ENCODE assay signal across 36 cellular contexts in genomic region chr11:33751878-33752277, GRCh38. TPM values are rescaled to one million over a fixed set of nuclear protein-coding genes. Genes with fewer than 3 reads are reported as not detected.
"Had no signal": no experiment of that assay in that cellular context is flagged by ENCODE, and none has a peak within 500 bp of the region (broad histone marks: within the 10 kb centered on the region; RNA-seq: fewer than 3 reads in every experiment).

No MANE protein-coding gene starts in this region.

- H3K9me3 ChIP-seq: MG63, SJCRH30 had no signal

- H3K4me3 ChIP-seq: MG63, PC-9, SJCRH30, SK-N-MC had no signal

- H2AFZ ChIP-seq: PC-9 had no signal

- H3K27ac ChIP-seq: brain microvascular endothelial cell, PC-9, RWPE1, SJCRH30, SK-N-MC, WERI-Rb-1 had no signal

- ATAC-seq: activated CD8-positive, alpha-beta memory T cell treated with anti-CD3 and anti-CD28 coated beads, Interleukin-2, amount 10 ng/mL, durations not matched to agents 7 days and 5 days; activated T-cell treated with anti-CD3 and anti-CD28 coated beads, Interleukin-2, amount 50 U/mL, for 72 hours; activated T-helper 17 cell treated with anti-CD3 and anti-CD28 coated beads, Interleukin-2, amount 50 U/mL, for 72 hours had no signal

- H3K4me1 ChIP-seq: SJCRH30 had no signal

- H3K4me2 ChIP-seq: PC-9 had no signal

- H3K27me3 ChIP-seq: brain microvascular endothelial cell, MG63, SJCRH30 had no signal

- DNase-seq: activated CD4-positive, alpha-beta memory T cell treated with anti-CD3 and anti-CD28 coated beads, Interleukin-2, amount 10 ng/mL, durations not matched to agents 7 days and 5 days; activated CD4-positive, alpha-beta T cell treated with anti-CD3 and anti-CD28 coated beads for 1 hour; activated CD4-positive, alpha-beta T cell treated with anti-CD3 and anti-CD28 coated beads for 48 hours; activated CD4-positive, CD25-positive, alpha-beta regulatory T cell; activated CD8-positive, alpha-beta memory T cell treated with anti-CD3 and anti-CD28 coated beads for 24 hours; activated CD8-positive, alpha-beta memory T cell treated with anti-CD3 and anti-CD28 coated beads, Interleukin-2, amount 10 ng/mL, durations not matched to agents 7 days and 5 days; activated effector memory CD4-positive, alpha-beta T cell treated with anti-CD3 and anti-CD28 coated beads, Interleukin-2, amount 50 U/mL, for 16 hours; activated naive CD4-positive, alpha-beta T cell; activated naive CD4-positive, alpha-beta T cell treated with anti-CD3 and anti-CD28 coated beads, Interleukin-2, amount 50 U/mL, for 16 hours; activated naive CD8-positive, alpha-beta T cell treated with anti-CD3 and anti-CD28 coated beads for 36 hours; activated T-cell treated with anti-CD3 and anti-CD28 coated beads, Interleukin-2, amount 50 U/mL, for 1 hour; activated T-cell treated with anti-CD3 and anti-CD28 coated beads, Interleukin-2, amount 50 U/mL, for 72 hours; amniotic stem cell; aorta; brain microvascular endothelial cell; Kasumi-1; KBM-7; MG63; MV-4-11; NCI-H1092 treated with DMSO at 0.1 percent for 48 hours; NCI-H1436; NCI-H1694; NCI-H1930; NCI-H2081 treated with DMSO at 0.1 percent for 48 hours; NCI-H226; NCI-H446 treated with DMSO at 0.1 percent for 48 hours; NCI-H524 treated with DMSO at 0.1 percent for 48 hours; PC-9; SHP77; SJCRH30; T1000; WERI-Rb-1 had no signal

RNA-seq across cellular contexts. Expression of gene C11orf91, which starts 51.3 kb away (rescaled TPM):
- total RNA-seq: activated CD4-positive, alpha-beta memory T cell treated with anti-CD3 and anti-CD28 coated beads, Interleukin-2, amount 10 ng/mL, durations not matched to agents 7 days and 5 days; activated CD8-positive, alpha-beta memory T cell treated with anti-CD3 and anti-CD28 coated beads, Interleukin-2, amount 10 ng/mL, durations not matched to agents 7 days and 5 days; activated T-cell treated with anti-CD3 and anti-CD28 coated beads, Interleukin-2, amount 50 U/mL, for 72 hours; activated T-helper 17 cell treated with anti-CD3 and anti-CD28 coated beads, Interleukin-2, amount 50 U/mL, for 72 hours; OCI-LY7; PC-9; SJCRH30 had no signal
- polyA plus RNA-seq: aorta had no signal
